Comparison of ENCODE assay signal across 22 cellular contexts in the genomic region with DNA sequence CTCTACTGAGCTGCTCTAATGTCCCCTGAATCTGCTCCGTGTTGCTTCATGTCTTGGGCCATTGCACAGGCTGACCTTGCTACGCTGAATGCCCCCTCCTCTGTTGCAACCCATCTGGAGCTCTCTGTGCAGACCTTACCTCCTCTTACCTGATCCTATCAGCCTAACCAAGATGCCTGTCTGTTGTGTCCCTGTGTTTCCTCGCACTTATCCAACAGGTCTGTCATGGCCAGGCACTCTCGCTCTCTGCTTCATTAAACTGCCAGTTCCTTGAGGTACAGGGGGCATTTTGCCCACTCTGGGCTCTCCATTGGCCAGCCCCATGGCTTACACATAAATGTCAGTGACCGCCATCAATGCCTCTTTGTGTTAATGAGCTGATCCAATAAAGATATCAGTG.
DNase-seq lines count a peak whose midpoint lies in the region; ATAC-seq, FAIRE-seq and TF ChIP-seq lines count a peak whose summit lies in the region.
"Had no signal": no experiment of that assay in that cellular context is flagged by ENCODE, and none has a peak within 500 bp of the region (broad histone marks: within the 10 kb centered on the region; RNA-seq: fewer than 3 reads in every experiment).

No MANE protein-coding gene starts in this region.

- H3K79me2 ChIP-seq in GM23338 (replicated peaks; ENCODE audit: insufficient read depth), result no peaks in the 10 kb centered on the region
- H3K79me2 ChIP-seq in H1 (ENCODE audit: control insufficient read depth in 1 of 2, insufficient read depth in 2 of 2, low read length in 2 of 2), result no peaks in the 10 kb centered on the region

- no peak overlapping the region for H2BK20ac ChIP-seq in H1 (ENCODE audit: low read length)

- H3K4me2 ChIP-seq in GM23338, result no peak overlapping the region
- no peak overlapping the region for H3K4me2 ChIP-seq in H1 (ENCODE audit: insufficient read depth in 1 of 2, low read depth in 2 of 2, low read length in 2 of 2)
- H3K4me2 ChIP-seq: A549; BLaER1 treated with 17β-estradiol and CSF1 and Interleukin-3, amounts not matched to agents 10 nM and 100 nM had no signal

- no peak overlapping the region for H3K14ac ChIP-seq in H1 (ENCODE audit: insufficient read length)

- H3K79me1 ChIP-seq in H1 (ENCODE audit: low read depth, low read length), result no peaks in the 10 kb centered on the region

- H3K18ac ChIP-seq in H1 (ENCODE audit: extremely low read depth, low read length), result no peak overlapping the region

- CTCF ChIA-PET in H1 (lab: Charles Lee; ENCODE audit: partially characterized antibody), result interaction anchor here (0.6 kb wide), 1 partner anchor 250 kb away, joined by 4 read pairs; no protein-coding TSS in a partner anchor

- intact Hi-C loops in head of caudate nucleus (cut with DNase I), result no loop called here
- intact Hi-C loops in left ventricle myocardium superior (cut with micrococcal nuclease), result no loop called here

- H2BK12ac ChIP-seq in H1 (ENCODE audit: low read depth, low read length), result no peak overlapping the region

- no peak for ATAC-seq in GM23338
- ATAC-seq in left ventricle myocardium superior, result no peak
- ATAC-seq: A549; CD8-positive, alpha-beta T cell had no signal

- H3K27ac ChIP-seq in GM23338 (ENCODE audit: low read depth) (no peak overlapping the region), H1 (ENCODE audit: low read depth, low read length) (no peak overlapping the region)
- H3K27ac ChIP-seq: 22Rv1; A549; BLaER1 treated with 17β-estradiol and CSF1 and Interleukin-3, amounts not matched to agents 10 nM and 100 nM; C4-2B had no signal

- peaks cover under 1% of the 10 kb centered on the region; the same call in 2 of the 3 replicates for H3K9me3 Mint-ChIP-seq in GM23338
- H3K9me3 Mint-ChIP-seq: CD4-positive, alpha-beta T cell; CD8-positive, alpha-beta T cell had no signal

- no peaks in the 10 kb centered on the region for H3K36me3 ChIP-seq in GM23338 (ENCODE audit: insufficient read depth)
- no peaks in the 10 kb centered on the region for H3K36me3 ChIP-seq in H1 (ENCODE audit: control insufficient read depth in 2 of 4, insufficient read depth in 4 of 4, low read length in 3 of 4)
- H3K36me3 ChIP-seq: BLaER1 treated with 17β-estradiol and CSF1 and Interleukin-3, amounts not matched to agents 10 nM and 100 nM had no signal

- peaks cover 11% of the 10 kb centered on the region; the same call in 1 of the 2 replicates for H3K9me2 ChIP-seq in GM23338 (ENCODE audit: insufficient read depth)

- TF ChIP-seq EP300 in H1 (IDR thresholded peaks at IDR 0.05; ENCODE audit: borderline replicate concordance in 1 of 2, low read depth in 2 of 2, low read length in 2 of 2), result no peak

- H4K91ac ChIP-seq in H1 (replicated peaks; ENCODE audit: insufficient read length, low read length), result no peak overlapping the region

- TF ChIP-seq RAD21 in H1 (IDR thresholded peaks at IDR 0.05 in 1 of 2, conservative IDR thresholded peaks at IDR 0.05 in 1 of 2; ENCODE audit: low read depth in 2 of 2, low read length in 2 of 2), result no peak

- no peak overlapping the region for H3K27ac Mint-ChIP-seq in GM23338
- H3K27ac Mint-ChIP-seq: B cell; CD4-positive, alpha-beta T cell; CD8-positive, alpha-beta T cell had no signal

- no peaks in the 10 kb centered on the region; the same call in 1 of the 2 replicates for H3K23me2 ChIP-seq in H1 (ENCODE audit: low read depth, low read length)

- H3K27me3 ChIP-seq in GM23338 (ENCODE audit: insufficient read depth) (no peaks in the 10 kb centered on the region), H1 (replicated peaks in 1 of 4; ENCODE audit: control insufficient read depth in 3 of 4, extremely low read depth in 1 of 4, insufficient read depth in 3 of 4, low read length in 3 of 4) (no peaks in the 10 kb centered on the region)
- H3K27me3 ChIP-seq: BLaER1 treated with 17β-estradiol and CSF1 and Interleukin-3, amounts not matched to agents 10 nM and 100 nM had no signal

- peaks cover 20% of the 10 kb centered on the region for H3K4me1 Mint-ChIP-seq in GM23338
- H3K4me1 Mint-ChIP-seq: B cell had no signal

- no peak overlapping the region for H2AK5ac ChIP-seq in H1 (ENCODE audit: low read depth, low read length)

- H3K36me3 Mint-ChIP-seq in GM23338 (ENCODE audit: low read depth), result no peaks in the 10 kb centered on the region
- H3K36me3 Mint-ChIP-seq: CD8-positive, alpha-beta T cell had no signal

- no peak overlapping the region for H3K56ac ChIP-seq in H1 (replicated peaks; ENCODE audit: insufficient read length, low read depth, low read length)

- peaks cover 2% of the 10 kb centered on the region for H3K27me3 Mint-ChIP-seq in GM23338 (ENCODE audit: insufficient read depth, low read depth, poor library complexity)
- H3K27me3 Mint-ChIP-seq: B cell; CD4-positive, alpha-beta T cell had no signal

- WGBS in H1 (ENCODE audit: extremely low coverage in 1 of 2, insufficient coverage in 1 of 2, insufficient read length in 1 of 2, insufficient replicate concordance in 2 of 2, low coverage in 1 of 2, low lambda C conversion rate in 2 of 2, missing lambda C conversion rate in 1 of 2), 2 experiments, result 96% methylated on average over 5 of the region's 5 CpGs; no CpG with 5 or more reads in 1 of the 2 experiments

- H3F3A ChIP-seq in GM23338 (replicated peaks; ENCODE audit: low read depth), result no peaks in the 10 kb centered on the region

- no peak overlapping the region for H2BK5ac ChIP-seq in H1 (ENCODE audit: low read depth, low read length)

- FAIRE-seq in H1 (lab: Jason Lieb, UNC), result no peak
- FAIRE-seq: A549, D721Med, G401.6, GM12891, GM19239 had no signal

- no peaks in the 10 kb centered on the region for H3K9me3 ChIP-seq in H1 (ENCODE audit: insufficient read depth in 2 of 2, low read depth in 1 of 2, low read length in 1 of 2)
- H3K9me3 ChIP-seq: BLaER1 treated with 17β-estradiol and CSF1 and Interleukin-3, amounts not matched to agents 10 nM and 100 nM; Caco-2 had no signal

- no peak for DNase-seq in GM23338 (ENCODE audit: low spot score)
- no peak for DNase-seq in H1 (ENCODE audit: low read depth in 1 of 2, low spot score in 2 of 2)
- DNase-seq in mesenteric fat pad (ENCODE audit: low spot score), result peak; percentile 69
- no peak for DNase-seq in head of caudate nucleus
- no peak for DNase-seq in left ventricle myocardium superior
- no peak for DNase-seq in NCI-H748 (lab: John Stamatoyannopoulos, UW; ENCODE audit: unreplicated experiment)
- DNase-seq: AML-193; Caco-2; Calu3; CD4-positive, alpha-beta T cell; CD8-positive, alpha-beta T cell; DMS79 treated with DMSO at 0.1 percent for 48 hours; GF-D8 had no signal

- no peak overlapping the region for H3K23ac ChIP-seq in H1 (ENCODE audit: insufficient read length)

- H2AFZ ChIP-seq in GM23338 (0 out of 2 replicates have a peak overlapping the region, but pooled peaks have one; percentile 14), H1 (ENCODE audit: low read length) (0 out of 2 replicates have a peak overlapping the region, but pooled peaks have one; percentile 27)

- H3K4ac ChIP-seq in H1 (replicated peaks; ENCODE audit: insufficient read length, low read depth, low read length), result no peak overlapping the region

- no peak for TF ChIP-seq POLR2A in H1 (IDR thresholded peaks at IDR 0.05; ENCODE audit: control extremely low read depth in 1 of 2, low read depth in 2 of 2, low read length in 2 of 2)

- H2BK15ac ChIP-seq in H1 (ENCODE audit: low read length), result peak overlapping the region; percentile 47; the same call in 1 of the 2 replicates

- TF ChIP-seq CTCF in GM23338 (conservative IDR thresholded peaks at IDR 0.05; ENCODE audit: low read depth in 2 of 2) (no peak), H1 (IDR thresholded peaks at IDR 0.05; ENCODE audit: control extremely low read depth in 1 of 3, insufficient read depth in 1 of 3, low read depth in 1 of 3, low read length in 3 of 3) (no peak)

- no peak overlapping the region for H2BK120ac ChIP-seq in H1 (replicated peaks; ENCODE audit: low read depth, low read length)

- peaks cover 4% of the 10 kb centered on the region for H3K4me1 ChIP-seq in GM23338 (ENCODE audit: insufficient read depth)
- H3K4me1 ChIP-seq in H1 (replicated peaks in 1 of 4; ENCODE audit: control insufficient read depth in 3 of 4, insufficient read depth in 4 of 4, low read length in 3 of 4), result no peaks in the 10 kb centered on the region; a peak in 3 of 7 replicates
- H3K4me1 ChIP-seq: A549; BLaER1 treated with 17β-estradiol and CSF1 and Interleukin-3, amounts not matched to agents 10 nM and 100 nM; Caco-2 had no signal

- no peak overlapping the region for H3K4me3 Mint-ChIP-seq in GM23338
- H3K4me3 Mint-ChIP-seq: B cell; CD4-positive, alpha-beta T cell; CD8-positive, alpha-beta T cell had no signal

- H3K9ac ChIP-seq in H1 (replicated peaks in 1 of 4; ENCODE audit: extremely low read depth in 1 of 4, low read depth in 3 of 4, low read length in 3 of 4), result no peak overlapping the region
- H3K9ac ChIP-seq: BLaER1 treated with 17β-estradiol and CSF1 and Interleukin-3, amounts not matched to agents 10 nM and 100 nM had no signal

- POLR2A ChIA-PET in H1 (lab: Charles Lee; ENCODE audit: partially characterized antibody), result no interaction called here

- H4K5ac ChIP-seq in H1 (ENCODE audit: insufficient read length, low read depth, low read length), result no peak overlapping the region

- H3K4me3 ChIP-seq in GM23338 (no peak overlapping the region), H1 (ENCODE audit: extremely low read depth in 1 of 4, insufficient read depth in 2 of 4, low read depth in 3 of 4, low read length in 4 of 4) (no peak overlapping the region)
- H3K4me3 ChIP-seq: A549; BLaER1 treated with 17β-estradiol and CSF1 and Interleukin-3, amounts not matched to agents 10 nM and 100 nM had no signal

- H4K8ac ChIP-seq in H1 (ENCODE audit: extremely low read depth, insufficient read depth, low read length), result no peak overlapping the region

- no peaks in the 10 kb centered on the region for H4K20me1 ChIP-seq in GM23338 (replicated peaks; ENCODE audit: insufficient read depth)
- H4K20me1 ChIP-seq in H1 (replicated peaks in 1 of 2; ENCODE audit: control insufficient read depth in 1 of 2, insufficient read depth in 2 of 2, low read length in 2 of 2), result no peaks in the 10 kb centered on the region
- H4K20me1 ChIP-seq: BLaER1 treated with 17β-estradiol and CSF1 and Interleukin-3, amounts not matched to agents 10 nM and 100 nM had no signal

TF ChIP-seq in GM23338, 12 proteins besides CTCF, POLR2A, EP300 and RAD21 (continues in another document):
- no peak for TF ChIP-seq POLR2AphosphoS5 (IDR thresholded peaks at IDR 0.05; ENCODE audit: low read depth)
- TF ChIP-seq EZH2 (IDR thresholded peaks at IDR 0.05; ENCODE audit: low read depth, unreplicated experiment), result no peak
- TF ChIP-seq ZNF114 (CRISPR knock-in tag; IDR thresholded peaks at IDR 0.05), result no peak
- no peak for TF ChIP-seq CREB1 (CRISPR knock-in tag; IDR thresholded peaks at IDR 0.05; ENCODE audit: low read depth)

TF ChIP-seq in H1, 55 proteins besides CTCF, POLR2A, EP300 and RAD21 (continues in another document):
- TF ChIP-seq SRF (IDR thresholded peaks at IDR 0.05; ENCODE audit: low read depth, low read length) (no peak), FOSL1 (IDR thresholded peaks at IDR 0.05; ENCODE audit: insufficient read depth, low read depth, low read length) (no peak), RXRA (IDR thresholded peaks at IDR 0.05; ENCODE audit: insufficient read depth, low read depth, low read length) (no peak), CTBP2 (IDR thresholded peaks at IDR 0.05; ENCODE audit: borderline replicate concordance, insufficient read depth, insufficient read length, low read length) (no peak), SIX5 (IDR thresholded peaks at IDR 0.05; ENCODE audit: low read depth, low read length) (no peak)
